Comparison of ENCODE assay signal across 1 cellular context in genomic region chr12:95424271-95424994, GRCh38.
TF ChIP-seq lines count a peak whose summit lies in the region.

No MANE protein-coding gene starts in this region.

TF ChIP-seq in HEK293, 187 proteins besides CTCF, POLR2A, EP300 and RAD21 (continued from another document):
- TF ChIP-seq FEZF1 (tag by site-specific recombination; IDR thresholded peaks at IDR 0.05) (no peak), ZNF624 (tag by site-specific recombination; IDR thresholded peaks at IDR 0.05) (no peak), GFI1B (tag by site-specific recombination; IDR thresholded peaks at IDR 0.05) (no peak), KLF1 (tag by site-specific recombination; IDR thresholded peaks at IDR 0.05) (no peak), ZBTB1 (tag by site-specific recombination; IDR thresholded peaks at IDR 0.05) (no peak), ZNF146 (tag by site-specific recombination; IDR thresholded peaks at IDR 0.05) (no peak), HOXA7 (CRISPR knock-in tag; IDR thresholded peaks at IDR 0.05; ENCODE audit: borderline replicate concordance) (no peak), OSR2 (tag by site-specific recombination; IDR thresholded peaks at IDR 0.05) (peak; percentile 65), TSHZ1 (tag by site-specific recombination; IDR thresholded peaks at IDR 0.05; ENCODE audit: borderline replicate concordance) (no peak), ZNF830 (tag by site-specific recombination; IDR thresholded peaks at IDR 0.05; ENCODE audit: low read depth) (no peak)
- TF ChIP-seq, protein P1, sequence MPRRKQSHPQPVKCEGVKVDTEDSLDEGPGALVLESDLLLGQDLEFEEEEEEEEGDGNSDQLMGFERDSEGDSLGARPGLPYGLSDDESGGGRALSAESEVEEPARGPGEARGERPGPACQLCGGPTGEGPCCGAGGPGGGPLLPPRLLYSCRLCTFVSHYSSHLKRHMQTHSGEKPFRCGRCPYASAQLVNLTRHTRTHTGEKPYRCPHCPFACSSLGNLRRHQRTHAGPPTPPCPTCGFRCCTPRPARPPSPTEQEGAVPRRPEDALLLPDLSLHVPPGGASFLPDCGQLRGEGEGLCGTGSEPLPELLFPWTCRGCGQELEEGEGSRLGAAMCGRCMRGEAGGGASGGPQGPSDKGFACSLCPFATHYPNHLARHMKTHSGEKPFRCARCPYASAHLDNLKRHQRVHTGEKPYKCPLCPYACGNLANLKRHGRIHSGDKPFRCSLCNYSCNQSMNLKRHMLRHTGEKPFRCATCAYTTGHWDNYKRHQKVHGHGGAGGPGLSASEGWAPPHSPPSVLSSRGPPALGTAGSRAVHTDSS (tag by site-specific recombination; IDR thresholded peaks at IDR 0.05) = no peak
- TF ChIP-seq, protein P2, sequence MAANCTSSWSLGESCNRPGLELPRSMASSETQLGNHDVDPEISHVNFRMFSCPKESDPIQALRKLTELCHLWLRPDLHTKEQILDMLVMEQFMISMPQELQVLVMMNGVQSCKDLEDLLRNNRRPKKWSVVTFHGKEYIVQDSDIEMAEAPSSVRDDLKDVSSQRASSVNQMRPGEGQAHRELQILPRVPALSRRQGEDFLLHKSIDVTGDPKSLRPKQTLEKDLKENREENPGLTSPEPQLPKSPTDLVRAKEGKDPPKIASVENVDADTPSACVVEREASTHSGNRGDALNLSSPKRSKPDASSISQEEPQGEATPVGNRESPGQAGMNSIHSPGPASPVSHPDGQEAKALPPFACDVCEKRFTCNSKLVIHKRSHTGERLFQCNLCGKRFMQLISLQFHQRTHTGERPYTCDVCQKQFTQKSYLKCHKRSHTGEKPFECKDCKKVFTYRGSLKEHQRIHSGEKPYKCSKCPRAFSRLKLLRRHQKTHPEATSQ (tag by site-specific recombination; IDR thresholded peaks at IDR 0.05) = no peak
TF ChIP-seq in HEK293: peak in this region for 3.
